ENCODE assay signal across 15 cellular contexts in the genomic region with DNA sequence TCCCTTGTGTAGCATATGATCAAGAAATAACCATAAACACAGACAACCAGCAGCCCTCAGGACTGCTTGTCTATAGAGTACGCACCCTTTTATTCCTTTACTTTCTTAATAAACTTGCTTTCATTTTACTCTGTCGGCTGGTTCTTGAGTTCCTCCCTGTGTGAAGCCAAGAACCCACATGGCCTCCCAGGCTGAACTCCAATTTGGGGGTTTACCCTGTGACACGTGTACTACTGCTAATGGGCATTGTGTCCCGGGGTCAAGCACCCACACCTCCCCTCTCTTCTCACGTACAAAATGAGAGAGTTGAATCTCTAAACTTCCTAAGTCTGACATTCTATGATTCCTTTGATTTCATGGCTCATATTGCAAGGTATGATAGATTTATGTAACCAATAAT. TPM values are rescaled to one million over a fixed set of nuclear protein-coding genes. Genes with fewer than 3 reads are reported as not detected.
DNase-seq lines count a peak whose midpoint lies in the region; ATAC-seq and TF ChIP-seq lines count a peak whose summit lies in the region.
"Had no signal": no experiment of that assay in that cellular context is flagged by ENCODE, and none has a peak within 500 bp of the region (broad histone marks: within the 10 kb centered on the region; RNA-seq: fewer than 3 reads in every experiment).

No MANE protein-coding gene starts in this region.

- H3K27me3 Mint-ChIP-seq in activated CD4-positive, alpha-beta T cell treated with anti-CD3 and anti-CD28 coated beads, Interleukin-2, amount 10 ng/mL, durations not matched to agents 24 days and 14 days = peaks cover 25% of the 10 kb centered on the region

- no peak overlapping the region for H3K4me3 Mint-ChIP-seq in activated CD4-positive, alpha-beta T cell treated with anti-CD3 and anti-CD28 coated beads, Interleukin-2, amount 10 ng/mL, durations not matched to agents 24 days and 14 days
- H3K4me3 Mint-ChIP-seq: natural killer cell had no signal

- in situ Hi-C loops in gastrocnemius medialis (cut with MboI; ENCODE audit: low sequenced_read_pairs in 4 of 4) = no loop called here

- DNase-seq in AG10803 (ENCODE audit: low read depth) (no peak), Peyer's patch (no peak), right cardiac atrium (no peak), gastrocnemius medialis (no peak), activated gamma-delta T cell treated with Interleukin-2 at 50 U/mL for 16 hours (no peak)
- no peak for DNase-seq in activated CD4-positive, alpha-beta T cell treated with anti-CD3 and anti-CD28 coated beads, Interleukin-2, amount 10 ng/mL, durations not matched to agents 24 days and 14 days
- DNase-seq: natural killer cell; NCI-H1092 treated with DMSO at 0.1 percent for 48 hours; stimulated activated CD4-positive, alpha-beta T cell treated with anti-CD3 and anti-CD28 coated beads, Interleukin-4, amount 100 ng/mL, for 1 hour had no signal

- peak overlapping the region; percentile 13; the same call in 1 of the 2 replicates for H3K4me3 ChIP-seq in AG10803 (ENCODE audit: low read length)
- H3K4me3 ChIP-seq in Peyer's patch = no peak overlapping the region
- H3K4me3 ChIP-seq in right cardiac atrium (ENCODE audit: low read length) = no peak overlapping the region
- peak overlapping the region in 1 of 4 donors; percentile 27 for H3K4me3 ChIP-seq in gastrocnemius medialis

- H3K27me3 ChIP-seq in Peyer's patch = no peaks in the 10 kb centered on the region
- no peaks in the 10 kb centered on the region for H3K27me3 ChIP-seq in right cardiac atrium (ENCODE audit: control insufficient read depth, insufficient read depth)
- H3K27me3 ChIP-seq in gastrocnemius medialis = no peaks in the 10 kb centered on the region

- no peak overlapping the region for H3K27ac Mint-ChIP-seq in activated CD4-positive, alpha-beta T cell treated with anti-CD3 and anti-CD28 coated beads, Interleukin-2, amount 10 ng/mL, durations not matched to agents 24 days and 14 days
- H3K27ac Mint-ChIP-seq: natural killer cell had no signal

- H3K36me3 ChIP-seq in Peyer's patch (no peaks in the 10 kb centered on the region), gastrocnemius medialis (no peaks in the 10 kb centered on the region)

- H3K4me1 ChIP-seq in Peyer's patch = peaks cover 0 to 23% (median 0%) of the 10 kb centered on the region in 4 donors
- peaks cover 6% of the 10 kb centered on the region for H3K4me1 ChIP-seq in right cardiac atrium (ENCODE audit: control insufficient read depth, insufficient read depth, low read length)
- H3K4me1 ChIP-seq in gastrocnemius medialis = peaks cover 0 to 10% of the 10 kb centered on the region in 2 donors

- H3K36me3 Mint-ChIP-seq in activated CD4-positive, alpha-beta T cell treated with anti-CD3 and anti-CD28 coated beads, Interleukin-2, amount 10 ng/mL, durations not matched to agents 24 days and 14 days (ENCODE audit: low read depth) = no peaks in the 10 kb centered on the region
- H3K36me3 Mint-ChIP-seq: natural killer cell had no signal

- no peak for TF ChIP-seq POLR2A in Peyer's patch (IDR thresholded peaks at IDR 0.05)
- no peak for TF ChIP-seq POLR2A in gastrocnemius medialis (IDR thresholded peaks at IDR 0.05)

- H3K9me3 ChIP-seq in Peyer's patch = no peaks in the 10 kb centered on the region
- no peaks in the 10 kb centered on the region for H3K9me3 ChIP-seq in right cardiac atrium (ENCODE audit: control insufficient read depth, low read length)
- no peaks in the 10 kb centered on the region for H3K9me3 ChIP-seq in gastrocnemius medialis

- ATAC-seq in right cardiac atrium = peak in 1 of 2 donors; percentile 38
- no peak for ATAC-seq in gastrocnemius medialis
- ATAC-seq in GM21381 (IDR thresholded peaks at IDR 0.05; ENCODE audit: unreplicated experiment) = no peak
- ATAC-seq in GM21367 (IDR thresholded peaks at IDR 0.05; ENCODE audit: unreplicated experiment) = no peak
- ATAC-seq: natural killer cell had no signal

- TF ChIP-seq CTCF in AG10803 (conservative IDR thresholded peaks at IDR 0.05; ENCODE audit: low read length) = no peak
- no peak for TF ChIP-seq CTCF in Peyer's patch (IDR thresholded peaks at IDR 0.05)
- no peak for TF ChIP-seq CTCF in gastrocnemius medialis (IDR thresholded peaks at IDR 0.05 in 4 of 5, conservative IDR thresholded peaks at IDR 0.05 in 1 of 5)

- no peaks in the 10 kb centered on the region for H3K9me3 Mint-ChIP-seq in activated CD4-positive, alpha-beta T cell treated with anti-CD3 and anti-CD28 coated beads, Interleukin-2, amount 10 ng/mL, durations not matched to agents 24 days and 14 days
- H3K9me3 Mint-ChIP-seq: natural killer cell had no signal

- intact Hi-C loops in right cardiac atrium (cut with DNase I) (no loop called here), gastrocnemius medialis (cut with DNase I; ENCODE audit: low total_unique reads) (no loop called here)
- intact Hi-C loops in activated CD4-positive, alpha-beta T cell treated with anti-CD3 and anti-CD28 coated beads, Interleukin-2, amount 10 ng/mL, durations not matched to agents 24 days and 14 days (cut with micrococcal nuclease) = no loop called here

- H3K27ac ChIP-seq in Peyer's patch = peak overlapping the region; percentile 34 to 84 (median 52)
- peak overlapping the region; percentile 64 for H3K27ac ChIP-seq in right cardiac atrium (ENCODE audit: low read length)
- peak overlapping the region; percentile 33 to 65 (median 48) for H3K27ac ChIP-seq in gastrocnemius medialis
- H3K27ac ChIP-seq: epithelial cell of prostate, RWPE1 had no signal

- peaks cover 5% of the 10 kb centered on the region for H3K4me1 Mint-ChIP-seq in activated CD4-positive, alpha-beta T cell treated with anti-CD3 and anti-CD28 coated beads, Interleukin-2, amount 10 ng/mL, durations not matched to agents 24 days and 14 days

- WGBS in right cardiac atrium = 41% methylated on average over 5 of the region's 5 CpGs

RNA-seq across cellular contexts. Expression of a gene that starts 9.9 kb away (rescaled TPM):
- total RNA-seq in Peyer's patch (10 to 100 TPM in 3 of 4 donors, 1 to 10 TPM in 1; 10.0 to 99.0 (median 28.9) TPM), right cardiac atrium (10 to 100 TPM; 32.0 to 45.8 (median 33.4) TPM), gastrocnemius medialis (10 to 100 TPM in 1 of 4 donors, 1 to 10 TPM in 3; 4.4 to 19.1 (median 7.4) TPM)
- 24.2 TPM for polyA plus RNA-seq in right cardiac atrium
- total RNA-seq in activated CD4-positive, alpha-beta T cell treated with anti-CD3 and anti-CD28 coated beads, Interleukin-2, amount 10 ng/mL, durations not matched to agents 24 days and 14 days = not detected in 2 replicates
- total RNA-seq: activated CD8-positive, alpha-beta memory T cell treated with anti-CD3 and anti-CD28 coated beads for 36 hours; natural killer cell; T-helper 1 cell treated with Interleukin-12 subunit alpha and Interleukin-12 subunit beta and Interleukin-4 antibody, amounts not matched to agents 30 ng/mL and 1 ng/mL, for 36 hours had no signal
